ENCODE assay signal across 12 cellular contexts in genomic region chr15:71781179-71781964, GRCh38. TPM values are rescaled to one million over a fixed set of nuclear protein-coding genes. Genes with fewer than 3 reads are reported as not detected.
DNase-seq lines count a peak whose midpoint lies in the region; ATAC-seq, FAIRE-seq and TF ChIP-seq lines count a peak whose summit lies in the region.
"Had no signal": no experiment of that assay in that cellular context is flagged by ENCODE, and none has a peak within 500 bp of the region (broad histone marks: within the 10 kb centered on the region; RNA-seq: fewer than 3 reads in every experiment).

No MANE protein-coding gene starts in this region.

- peaks cover 24% of the 10 kb centered on the region for H3K27me3 Mint-ChIP-seq in activated naive CD8-positive, alpha-beta T cell treated with anti-CD3 and anti-CD28 coated beads, Interleukin-2, amount 50 U/mL, for 24 hours
- peaks cover 19% of the 10 kb centered on the region for H3K27me3 Mint-ChIP-seq in activated naive CD8-positive, alpha-beta T cell treated with anti-CD3 and anti-CD28 coated beads for 36 hours
- H3K27me3 Mint-ChIP-seq in type B pancreatic cell: no peaks in the 10 kb centered on the region

- no peak for ATAC-seq in activated naive CD8-positive, alpha-beta T cell treated with anti-CD3 and anti-CD28 coated beads, Interleukin-2, amount 50 U/mL, for 24 hours
- ATAC-seq in HG03095 (IDR thresholded peaks at IDR 0.05; ENCODE audit: unreplicated experiment) (peak; percentile 65), HG03039 (IDR thresholded peaks at IDR 0.05; ENCODE audit: unreplicated experiment) (no peak)

- peaks cover 4% of the 10 kb centered on the region for H3K4me1 Mint-ChIP-seq in activated naive CD8-positive, alpha-beta T cell treated with anti-CD3 and anti-CD28 coated beads, Interleukin-2, amount 50 U/mL, for 24 hours
- H3K4me1 Mint-ChIP-seq in activated naive CD8-positive, alpha-beta T cell treated with anti-CD3 and anti-CD28 coated beads for 36 hours: peaks cover 2% of the 10 kb centered on the region
- peaks cover 7% of the 10 kb centered on the region for H3K4me1 Mint-ChIP-seq in type B pancreatic cell (ENCODE audit: unreplicated experiment)

- H3K4me3 Mint-ChIP-seq in activated naive CD8-positive, alpha-beta T cell treated with anti-CD3 and anti-CD28 coated beads, Interleukin-2, amount 50 U/mL, for 24 hours: no peak overlapping the region
- H3K4me3 Mint-ChIP-seq in activated naive CD8-positive, alpha-beta T cell treated with anti-CD3 and anti-CD28 coated beads for 36 hours: no peak overlapping the region
- no peak overlapping the region for H3K4me3 Mint-ChIP-seq in type B pancreatic cell
- H3K4me3 Mint-ChIP-seq: endodermal cell had no signal

- DNase-seq in activated naive CD8-positive, alpha-beta T cell treated with anti-CD3 and anti-CD28 coated beads, Interleukin-2, amount 50 U/mL, for 24 hours: no peak
- no peak for DNase-seq in activated naive CD8-positive, alpha-beta T cell treated with anti-CD3 and anti-CD28 coated beads for 36 hours
- DNase-seq in astrocyte of the hippocampus (ENCODE audit: low read depth, low spot score) (peak; percentile 58), type B pancreatic cell (ENCODE audit: extremely low spot score, unreplicated experiment) (peak; percentile 64), urothelium cell line (ENCODE audit: low spot score) (no peak)
- DNase-seq in activated naive CD4-positive, alpha-beta T cell (lab: John Stamatoyannopoulos, UW): no peak
- DNase-seq: heart left ventricle, NCI-H2107 had no signal

- H3K27ac Mint-ChIP-seq in activated naive CD8-positive, alpha-beta T cell treated with anti-CD3 and anti-CD28 coated beads, Interleukin-2, amount 50 U/mL, for 24 hours: peak overlapping the region; percentile 56
- no peak overlapping the region for H3K27ac Mint-ChIP-seq in activated naive CD8-positive, alpha-beta T cell treated with anti-CD3 and anti-CD28 coated beads for 36 hours
- no peak overlapping the region for H3K27ac Mint-ChIP-seq in type B pancreatic cell

- H3K36me3 Mint-ChIP-seq in activated naive CD8-positive, alpha-beta T cell treated with anti-CD3 and anti-CD28 coated beads, Interleukin-2, amount 50 U/mL, for 24 hours (ENCODE audit: low read depth): no peaks in the 10 kb centered on the region
- H3K36me3 Mint-ChIP-seq in activated naive CD8-positive, alpha-beta T cell treated with anti-CD3 and anti-CD28 coated beads for 36 hours: no peaks in the 10 kb centered on the region
- no peaks in the 10 kb centered on the region for H3K36me3 Mint-ChIP-seq in type B pancreatic cell

- TF ChIP-seq CTCF in type B pancreatic cell (conservative IDR thresholded peaks at IDR 0.05): no peak

- FAIRE-seq in urothelium cell line (lab: Jason Lieb, UNC): no peak

- H3K9me3 Mint-ChIP-seq in activated naive CD8-positive, alpha-beta T cell treated with anti-CD3 and anti-CD28 coated beads, Interleukin-2, amount 50 U/mL, for 24 hours: no peaks in the 10 kb centered on the region
- H3K9me3 Mint-ChIP-seq in activated naive CD8-positive, alpha-beta T cell treated with anti-CD3 and anti-CD28 coated beads for 36 hours: no peaks in the 10 kb centered on the region
- no peaks in the 10 kb centered on the region for H3K9me3 Mint-ChIP-seq in type B pancreatic cell
- H3K9me3 Mint-ChIP-seq: endodermal cell had no signal

RNA-seq across cellular contexts. Expression of gene NR2E3, which starts 29.0 kb away (rescaled TPM):
- total RNA-seq in activated naive CD8-positive, alpha-beta T cell treated with anti-CD3 and anti-CD28 coated beads for 36 hours: not detected
- 0.38 and 0.94 TPM in 2 replicates for total RNA-seq in type B pancreatic cell (ENCODE audit: low replicate concordance)
- total RNA-seq: T-helper 2 cell treated with Interferon-gamma antibody and Interleukin-4, amounts not matched to agents 100 ng/mL and 5 ng/mL, for 36 hours had no signal

Comparison
In these comparisons a context has a peak if more than half of its experiments do, and no peak if none do; other contexts are left out.
1. DNase-seq: peak in astrocyte of the hippocampus (single experiment) and type B pancreatic cell (single experiment); none in activated naive CD8-positive, alpha-beta T cell treated with anti-CD3 and anti-CD28 coated beads, Interleukin-2, amount 50 U/mL, for 24 hours (single experiment), activated naive CD8-positive, alpha-beta T cell treated with anti-CD3 and anti-CD28 coated beads for 36 hours (single experiment), activated naive CD4-positive, alpha-beta T cell (0 of 4) and urothelium cell line (single experiment).